Comparison of ENCODE assay signal across 18 cellular contexts in the genomic region with DNA sequence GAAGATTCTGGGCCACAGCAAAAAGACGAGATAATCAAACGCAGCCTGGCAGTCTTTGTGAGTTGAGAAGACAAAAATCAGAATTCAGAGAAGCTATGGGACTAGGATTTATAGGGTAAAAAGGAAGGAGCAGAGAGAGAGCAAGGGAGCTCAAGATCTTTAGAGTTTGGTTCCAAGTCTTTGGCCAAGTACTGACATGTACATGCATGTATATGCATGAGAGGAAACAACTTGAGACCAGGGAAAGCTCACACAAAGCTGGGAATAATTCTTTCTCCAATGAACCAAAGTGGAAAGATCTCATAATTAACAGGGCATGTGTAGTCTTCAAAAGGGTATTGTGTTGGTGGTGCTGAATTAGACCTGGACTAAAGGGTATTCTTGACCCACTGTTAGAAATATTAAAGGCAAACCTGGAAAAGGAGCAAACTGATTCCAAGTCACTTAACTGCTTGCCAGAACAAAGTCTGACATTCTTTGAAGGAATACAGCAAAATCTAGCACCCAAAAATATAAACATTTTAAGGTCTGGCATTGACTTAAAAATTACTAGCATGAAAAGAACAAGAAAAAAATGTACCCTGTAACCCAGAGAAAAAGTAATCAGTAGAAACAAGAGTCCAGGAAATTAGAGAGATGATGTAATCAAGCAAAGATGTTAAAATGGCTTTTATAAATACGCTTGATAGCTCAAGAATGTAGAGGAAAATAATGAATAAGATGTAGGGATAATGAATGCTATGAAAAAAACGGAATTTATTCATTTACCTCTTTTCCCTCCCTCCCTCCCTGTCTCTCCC.
A peak's percentile ranks its signal among the peaks of the same experiment; 100 is the strongest.
DNase-seq lines count a peak whose midpoint lies in the region; ATAC-seq and TF ChIP-seq lines count a peak whose summit lies in the region.
"Had no signal": no experiment of that assay in that cellular context is flagged by ENCODE, and none has a peak within 500 bp of the region (broad histone marks: within the 10 kb centered on the region; RNA-seq: fewer than 3 reads in every experiment).

No MANE protein-coding gene starts in this region.

- H3K9me3 ChIP-seq in osteoblast (ENCODE audit: low read depth, low read length): no peaks in the 10 kb centered on the region
- H3K9me3 ChIP-seq in GM23248 (ENCODE audit: low read depth): no peaks in the 10 kb centered on the region

- H3K79me2 ChIP-seq in GM23338 (replicated peaks; ENCODE audit: insufficient read depth) (peaks cover 5% of the 10 kb centered on the region; the same call in 1 of the 2 replicates), osteoblast (ENCODE audit: insufficient read depth, low read length) (peaks cover 5% of the 10 kb centered on the region), GM23248 (ENCODE audit: insufficient read depth) (peaks cover 20% of the 10 kb centered on the region)

- peaks cover 21% of the 10 kb centered on the region for H3K4me1 Mint-ChIP-seq in GM23338

- H3F3A ChIP-seq in GM23338 (replicated peaks; ENCODE audit: low read depth): no peaks in the 10 kb centered on the region
- 0 out of 2 replicates have a peak, but pooled peaks cover 3% of the 10 kb centered on the region for H3F3A ChIP-seq in GM23248 (ENCODE audit: insufficient read depth)

- ATAC-seq in GM23338: no peak
- ATAC-seq in esophagus mucosa: peak; percentile 62
- no peak for ATAC-seq in GM21528 (IDR thresholded peaks at IDR 0.05; ENCODE audit: low FRiP score, unreplicated experiment)
- ATAC-seq: HCT116; stimulated activated naive CD8-positive, alpha-beta T cell treated with anti-CD3 and anti-CD28 coated beads, Interleukin-15, amount 100 ng/mL, for 72 hours; T-cell had no signal

- no peak for TF ChIP-seq CTCF in GM23338 (conservative IDR thresholded peaks at IDR 0.05; ENCODE audit: low read depth in 2 of 2)
- no peak for TF ChIP-seq CTCF in osteoblast (IDR thresholded peaks at IDR 0.05; ENCODE audit: extremely low read depth, low read depth, low read length)

- peaks cover 34% of the 10 kb centered on the region for H3K36me3 Mint-ChIP-seq in GM23338 (ENCODE audit: low read depth)

- no peaks in the 10 kb centered on the region for H3K36me3 ChIP-seq in GM23338 (ENCODE audit: insufficient read depth)
- H3K36me3 ChIP-seq in osteoblast (ENCODE audit: insufficient read depth, low read length): no peaks in the 10 kb centered on the region
- peaks cover 15% of the 10 kb centered on the region for H3K36me3 ChIP-seq in GM23248 (ENCODE audit: low read depth)

- peaks cover 25% of the 10 kb centered on the region for H3K9me3 Mint-ChIP-seq in GM23338

- WGBS in GM23248 (ENCODE audit: low coverage in 1 of 2, low lambda C conversion rate in 2 of 2, missing lambda C conversion rate in 2 of 2), 2 experiments: 74 to 90% methylated on average over 3 to 4 of the region's 4 CpGs

- H3K4me3 ChIP-seq in GM23338 (no peak overlapping the region), osteoblast (ENCODE audit: insufficient read depth, low read length) (no peak overlapping the region), GM23248 (no peak overlapping the region)
- H3K4me3 ChIP-seq: coronary artery, spleen had no signal

- H3K9ac ChIP-seq in GM23248: no peak overlapping the region

- peaks cover 7% of the 10 kb centered on the region for H3K27me3 Mint-ChIP-seq in GM23338 (ENCODE audit: insufficient read depth, low read depth, poor library complexity)
- H3K27me3 Mint-ChIP-seq: stimulated activated naive CD8-positive, alpha-beta T cell treated with anti-CD3 and anti-CD28 coated beads, Interleukin-15, amount 100 ng/mL, for 72 hours; T-cell had no signal

- DNase-seq in GM23338 (ENCODE audit: low spot score) (no peak), amniotic stem cell (lab: John Stamatoyannopoulos, UW) (peak; percentile 24), osteoblast (ENCODE audit: insufficient read length, low spot score, missing footprints) (no peak), GM23248 (no peak), AG08395 (ENCODE audit: low spot score) (no peak)
- no peak for DNase-seq in stimulated activated CD4-positive, alpha-beta T cell treated with anti-CD3 and anti-CD28 coated beads, Interleukin-2, amount 100 ng/mL, for 24 hours
- DNase-seq: activated naive CD4-positive, alpha-beta T cell treated with anti-CD3 and anti-CD28 coated beads, Interleukin-2, amount 50 U/mL, for 16 hours; DMS153; Karpas-422; NCI-H146; NCI-H526; spleen; stimulated activated naive CD8-positive, alpha-beta T cell treated with anti-CD3 and anti-CD28 coated beads, Interleukin-15, amount 100 ng/mL, for 72 hours; T-cell had no signal

- H3K4me1 ChIP-seq in GM23338 (ENCODE audit: insufficient read depth) (peaks cover 5% of the 10 kb centered on the region), osteoblast (ENCODE audit: insufficient read depth, low read length) (peaks cover 34% of the 10 kb centered on the region), GM23248 (ENCODE audit: insufficient read depth) (peaks cover 32% of the 10 kb centered on the region)

- no peak overlapping the region for H3K4me3 Mint-ChIP-seq in GM23338
- H3K4me3 Mint-ChIP-seq: stimulated activated naive CD8-positive, alpha-beta T cell treated with anti-CD3 and anti-CD28 coated beads, Interleukin-15, amount 100 ng/mL, for 72 hours; T-cell had no signal

- H3K4me2 ChIP-seq in GM23338: no peak overlapping the region
- H3K4me2 ChIP-seq in osteoblast (ENCODE audit: insufficient read depth, low read length): no peak overlapping the region
- no peak overlapping the region for H3K4me2 ChIP-seq in GM23248 (ENCODE audit: unreplicated experiment)

- H3K27ac Mint-ChIP-seq in GM23338: peak overlapping the region; percentile 16
- H3K27ac Mint-ChIP-seq: T-cell had no signal

- H4K20me1 ChIP-seq in GM23338 (replicated peaks; ENCODE audit: insufficient read depth) (no peaks in the 10 kb centered on the region; the same call in 1 of the 2 replicates), osteoblast (ENCODE audit: insufficient read depth, low read length) (no peaks in the 10 kb centered on the region), GM23248 (ENCODE audit: insufficient read depth) (no peaks in the 10 kb centered on the region)

- in situ Hi-C loops in GM23248 (cut with MboI): loop anchor here (10.0 kb wide), 1 partner anchor 375 kb away; no protein-coding TSS in a partner anchor

- peak overlapping the region; percentile 6; the same call in 1 of the 2 replicates for H3K27ac ChIP-seq in GM23338 (ENCODE audit: low read depth)
- H3K27ac ChIP-seq in osteoblast (ENCODE audit: low read depth, low read length): peak overlapping the region; percentile 10
- H3K27ac ChIP-seq in GM23248: no peak overlapping the region
- H3K27ac ChIP-seq: spleen had no signal

- no peaks in the 10 kb centered on the region for H3K27me3 ChIP-seq in GM23338 (ENCODE audit: insufficient read depth)
- H3K27me3 ChIP-seq in osteoblast (ENCODE audit: insufficient read depth, low read length): no peaks in the 10 kb centered on the region
- no peaks in the 10 kb centered on the region for H3K27me3 ChIP-seq in GM23248 (replicated peaks; ENCODE audit: insufficient read depth)
- H3K27me3 ChIP-seq: spleen had no signal

- H3K9me2 ChIP-seq in GM23338 (ENCODE audit: insufficient read depth): no peaks in the 10 kb centered on the region
- H3K9me2 ChIP-seq in GM23248 (ENCODE audit: insufficient read depth): no peaks in the 10 kb centered on the region

- H2AFZ ChIP-seq in GM23338 (no peak overlapping the region), osteoblast (ENCODE audit: low read length) (no peak overlapping the region), GM23248 (no peak overlapping the region)
